Comparison of ENCODE assay signal across 16 cellular contexts in the genomic region with DNA sequence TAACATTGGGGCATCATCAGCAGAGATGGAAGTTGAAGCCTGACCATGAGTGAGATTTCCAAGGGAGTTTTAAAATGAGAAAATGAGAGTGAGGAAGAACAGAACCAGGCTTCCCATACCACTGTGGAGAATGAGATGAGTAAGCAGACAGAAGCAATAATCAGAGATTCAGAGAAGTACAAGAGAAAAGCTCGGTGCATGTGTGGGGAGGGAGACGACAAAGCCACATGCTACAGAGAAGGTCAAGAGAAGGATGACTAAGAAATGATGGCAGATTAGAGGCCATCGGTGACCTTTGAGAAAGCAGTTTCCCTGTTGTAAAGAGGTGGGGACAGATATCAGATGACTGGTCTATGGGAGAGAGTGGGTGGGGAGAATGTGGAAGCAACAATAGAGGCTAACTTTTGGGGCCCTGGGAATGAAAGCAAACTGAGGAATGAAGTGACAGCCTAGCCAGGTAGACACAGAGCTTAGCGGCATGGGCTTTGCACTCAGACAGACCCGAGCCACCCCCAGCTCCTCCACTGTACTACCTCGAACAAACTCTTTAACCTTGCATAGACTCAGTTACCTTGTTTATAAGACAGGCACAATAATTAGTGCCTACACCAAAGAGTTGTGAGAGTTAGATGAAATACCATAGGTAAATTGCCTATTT.
DNase-seq lines count a peak whose midpoint lies in the region; ATAC-seq, FAIRE-seq and TF ChIP-seq lines count a peak whose summit lies in the region.
"Had no signal": no experiment of that assay in that cellular context is flagged by ENCODE, and none has a peak within 500 bp of the region (broad histone marks: within the 10 kb centered on the region; RNA-seq: fewer than 3 reads in every experiment).

No MANE protein-coding gene starts in this region.

- no peak overlapping the region for H3K4me3 Mint-ChIP-seq in activated T-cell treated with anti-CD3 and anti-CD28 coated beads, Interleukin-2, amount 50 U/mL, for 4 hours
- peak overlapping the region; percentile 22 for H3K4me3 Mint-ChIP-seq in stimulated activated naive CD8-positive, alpha-beta T cell treated with anti-CD3 and anti-CD28 coated beads, Interleukin-15, Interleukin-2, amounts not matched to agents 100 ng/mL and 50 ng/mL, for 24 hours
- H3K4me3 Mint-ChIP-seq: T-helper 1 cell treated with Interleukin-12 subunit alpha and Interleukin-12 subunit beta and Interleukin-4 antibody, amounts not matched to agents 30 μg/mL and 1 μg/mL, for 36 hours had no signal

- POLR2A ChIA-PET in K562 (lab: Yijun Ruan, JAX): interaction anchor here (0.6 to 1.5 kb wide), 8 partner anchors 9 to 261 kb away, joined by 3 to 4 read pairs (median 3); no protein-coding TSS in a partner anchor

- TF ChIP-seq RAD21 in K562 (CRISPR knock-in tag; conservative IDR thresholded peaks at IDR 0.05 in 1 of 2, IDR thresholded peaks at IDR 0.05 in 1 of 2): no peak; a peak in 1 of 4 replicates

- peaks cover 47 to 91% of the 10 kb centered on the region in 2 experiments for H3K4me1 ChIP-seq in K562 (replicated peaks in 1 of 2; ENCODE audit: control insufficient read depth in 2 of 2, insufficient read depth in 2 of 2, low read length in 2 of 2)
- H3K4me1 ChIP-seq: breast epithelium had no signal

- peak; percentile 83 for TF ChIP-seq EP300 in K562 (IDR thresholded peaks at IDR 0.05; ENCODE audit: low read length)

- peak overlapping the region; percentile 50 for H3K27ac Mint-ChIP-seq in stimulated activated naive CD8-positive, alpha-beta T cell treated with anti-CD3 and anti-CD28 coated beads, Interleukin-15, Interleukin-2, amounts not matched to agents 100 ng/mL and 50 ng/mL, for 24 hours
- H3K27ac Mint-ChIP-seq: T-helper 1 cell treated with Interleukin-12 subunit alpha and Interleukin-12 subunit beta and Interleukin-4 antibody, amounts not matched to agents 30 μg/mL and 1 μg/mL, for 36 hours had no signal

- no peaks in the 10 kb centered on the region for H4K20me1 ChIP-seq in K562 (replicated peaks; ENCODE audit: control insufficient read depth, insufficient read depth, low read length)

- H3K9me1 ChIP-seq in K562 (ENCODE audit: control insufficient read depth, insufficient read depth, low read length): no peaks in the 10 kb centered on the region

- H3K27ac ChIP-seq in K562 (ENCODE audit: extremely low read depth, low read depth, low read length): peak overlapping the region; percentile 90
- H3K27ac ChIP-seq: breast epithelium, epithelial cell of prostate, right atrium auricular region, tibial artery had no signal

- no peaks in the 10 kb centered on the region for H3K9me3 ChIP-seq in K562 (replicated peaks; ENCODE audit: control insufficient read depth, insufficient read depth, low read depth, low read length)
- H3K9me3 ChIP-seq: breast epithelium, right atrium auricular region, tibial artery had no signal

- peak overlapping the region; percentile 80 for H2AFZ ChIP-seq in K562 (ENCODE audit: low read depth, low read length)

- peak overlapping the region; percentile 59 for H3K4me2 ChIP-seq in K562 (ENCODE audit: insufficient read depth, low read length)

- FAIRE-seq in K562 (lab: Jason Lieb, UNC): peak; percentile 87
- FAIRE-seq: H54 had no signal

- H3K27me3 ChIP-seq in K562 (ENCODE audit: control insufficient read depth in 2 of 2, insufficient read depth in 2 of 2, low read length in 2 of 2): no peaks in the 10 kb centered on the region
- H3K27me3 ChIP-seq: breast epithelium, right atrium auricular region, tibial artery had no signal

- H3K4me3 ChIP-seq in K562: no peak overlapping the region
- H3K4me3 ChIP-seq: breast epithelium, right atrium auricular region, tibial artery had no signal

- intact Hi-C loops in K562 (cut with micrococcal nuclease): no loop called here

- H3K36me3 Mint-ChIP-seq in activated T-cell treated with anti-CD3 and anti-CD28 coated beads, Interleukin-2, amount 50 U/mL, for 4 hours (ENCODE audit: insufficient read depth): no peaks in the 10 kb centered on the region
- H3K36me3 Mint-ChIP-seq in stimulated activated naive CD8-positive, alpha-beta T cell treated with anti-CD3 and anti-CD28 coated beads, Interleukin-15, Interleukin-2, amounts not matched to agents 100 ng/mL and 50 ng/mL, for 24 hours (ENCODE audit: low read depth): no peaks in the 10 kb centered on the region

- peak; percentile 53 to 56 for ATAC-seq in activated T-cell treated with anti-CD3 and anti-CD28 coated beads, Interleukin-2, amount 50 U/mL, for 4 hours
- ATAC-seq in HG02973 (IDR thresholded peaks at IDR 0.05; ENCODE audit: unreplicated experiment): peak; percentile 49
- peak; percentile 66 for ATAC-seq in K562

- peaks cover 32% of the 10 kb centered on the region for H3K4me1 Mint-ChIP-seq in activated T-cell treated with anti-CD3 and anti-CD28 coated beads, Interleukin-2, amount 50 U/mL, for 4 hours (ENCODE audit: low read depth)
- H3K4me1 Mint-ChIP-seq in stimulated activated naive CD8-positive, alpha-beta T cell treated with anti-CD3 and anti-CD28 coated beads, Interleukin-15, Interleukin-2, amounts not matched to agents 100 ng/mL and 50 ng/mL, for 24 hours (ENCODE audit: low read depth): peaks cover 47% of the 10 kb centered on the region

- H3K27me3 Mint-ChIP-seq in activated T-cell treated with anti-CD3 and anti-CD28 coated beads, Interleukin-2, amount 50 U/mL, for 4 hours (ENCODE audit: low read depth): no peaks in the 10 kb centered on the region
- no peaks in the 10 kb centered on the region for H3K27me3 Mint-ChIP-seq in stimulated activated naive CD8-positive, alpha-beta T cell treated with anti-CD3 and anti-CD28 coated beads, Interleukin-15, Interleukin-2, amounts not matched to agents 100 ng/mL and 50 ng/mL, for 24 hours

- no peaks in the 10 kb centered on the region for H3K79me2 ChIP-seq in K562 (ENCODE audit: control insufficient read depth, insufficient read depth, low read length)

- H3K9me3 Mint-ChIP-seq in activated T-cell treated with anti-CD3 and anti-CD28 coated beads, Interleukin-2, amount 50 U/mL, for 4 hours: no peaks in the 10 kb centered on the region
- no peaks in the 10 kb centered on the region for H3K9me3 Mint-ChIP-seq in stimulated activated naive CD8-positive, alpha-beta T cell treated with anti-CD3 and anti-CD28 coated beads, Interleukin-15, Interleukin-2, amounts not matched to agents 100 ng/mL and 50 ng/mL, for 24 hours
- H3K9me3 Mint-ChIP-seq: T-helper 1 cell treated with Interleukin-12 subunit alpha and Interleukin-12 subunit beta and Interleukin-4 antibody, amounts not matched to agents 30 μg/mL and 1 μg/mL, for 36 hours had no signal

- WGBS in K562 (ENCODE audit: insufficient coverage, low coverage, missing lambda C conversion rate): 10% methylated on average over 6 of the region's 6 CpGs

- TF ChIP-seq CTCF in K562 (IDR thresholded peaks at IDR 0.05 in 2 of 3, conservative IDR thresholded peaks at IDR 0.05 in 1 of 3; ENCODE audit: insufficient read depth in 2 of 3, low read depth in 1 of 3, low read length in 3 of 3): no peak

- 0 out of 2 replicates have a peak, but pooled peaks have one; percentile 31 for TF ChIP-seq POLR2A in K562 (conservative IDR thresholded peaks at IDR 0.05)

- DNase-seq in activated T-cell treated with anti-CD3 and anti-CD28 coated beads, Interleukin-2, amount 50 U/mL, for 4 hours: no peak
- DNase-seq in activated T-cell treated with anti-CD3 and anti-CD28 coated beads for 4 hours (no peak), K562 (ENCODE audit: extremely low read depth in 1 of 4, low spot score in 3 of 4) (peak; percentile 34 to 90 (median 54)), COLO829 (ENCODE audit: low spot score) (no peak), HPDE6-E6E7 (ENCODE audit: extremely low spot score) (no peak), T-helper 1 cell (no peak)
- DNase-seq: midbrain, NCI-H226, tibial artery had no signal

- CTCF ChIA-PET in K562 (lab: Yijun Ruan, JAX; ENCODE audit: low intra/inter-chr PET ratio): no interaction called here

- BruUV-seq in K562 (replicated peaks; lab: Mats Ljungman, UMichigan): no TSS peak

- in situ Hi-C loops in K562 (cut with MboI): no loop called here

- H3K36me3 ChIP-seq in K562 (ENCODE audit: control insufficient read depth, insufficient read depth, low read length): no peaks in the 10 kb centered on the region
- H3K36me3 ChIP-seq: breast epithelium, right atrium auricular region, tibial artery had no signal

- peak overlapping the region; percentile 49 to 56; a peak in 3 of 4 replicates for H3K9ac ChIP-seq in K562 (ENCODE audit: insufficient read depth in 1 of 2, low read depth in 2 of 2, low read length in 2 of 2)

TF ChIP-seq in K562, 482 proteins besides CTCF, POLR2A, EP300 and RAD21 (continues in another document):
- no peak for TF ChIP-seq POLR2AphosphoS2 (IDR thresholded peaks at IDR 0.05; ENCODE audit: low read length)
- TF ChIP-seq, protein P1, sequence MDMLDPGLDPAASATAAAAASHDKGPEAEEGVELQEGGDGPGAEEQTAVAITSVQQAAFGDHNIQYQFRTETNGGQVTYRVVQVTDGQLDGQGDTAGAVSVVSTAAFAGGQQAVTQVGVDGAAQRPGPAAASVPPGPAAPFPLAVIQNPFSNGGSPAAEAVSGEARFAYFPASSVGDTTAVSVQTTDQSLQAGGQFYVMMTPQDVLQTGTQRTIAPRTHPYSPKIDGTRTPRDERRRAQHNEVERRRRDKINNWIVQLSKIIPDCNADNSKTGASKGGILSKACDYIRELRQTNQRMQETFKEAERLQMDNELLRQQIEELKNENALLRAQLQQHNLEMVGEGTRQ (CRISPR knock-in tag; IDR thresholded peaks at IDR 0.05): no peak
- TF ChIP-seq, protein P2, sequence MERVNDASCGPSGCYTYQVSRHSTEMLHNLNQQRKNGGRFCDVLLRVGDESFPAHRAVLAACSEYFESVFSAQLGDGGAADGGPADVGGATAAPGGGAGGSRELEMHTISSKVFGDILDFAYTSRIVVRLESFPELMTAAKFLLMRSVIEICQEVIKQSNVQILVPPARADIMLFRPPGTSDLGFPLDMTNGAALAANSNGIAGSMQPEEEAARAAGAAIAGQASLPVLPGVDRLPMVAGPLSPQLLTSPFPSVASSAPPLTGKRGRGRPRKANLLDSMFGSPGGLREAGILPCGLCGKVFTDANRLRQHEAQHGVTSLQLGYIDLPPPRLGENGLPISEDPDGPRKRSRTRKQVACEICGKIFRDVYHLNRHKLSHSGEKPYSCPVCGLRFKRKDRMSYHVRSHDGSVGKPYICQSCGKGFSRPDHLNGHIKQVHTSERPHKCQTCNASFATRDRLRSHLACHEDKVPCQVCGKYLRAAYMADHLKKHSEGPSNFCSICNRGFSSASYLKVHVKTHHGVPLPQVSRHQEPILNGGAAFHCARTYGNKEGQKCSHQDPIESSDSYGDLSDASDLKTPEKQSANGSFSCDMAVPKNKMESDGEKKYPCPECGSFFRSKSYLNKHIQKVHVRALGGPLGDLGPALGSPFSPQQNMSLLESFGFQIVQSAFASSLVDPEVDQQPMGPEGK (CRISPR knock-in tag; IDR thresholded peaks at IDR 0.05; ENCODE audit: borderline replicate concordance): no peak

Comparison
In these comparisons a context has a peak if more than half of its experiments do, and no peak if none do; other contexts are left out.
1. DNase-seq: peak in K562 (4 of 4); none in activated T-cell treated with anti-CD3 and anti-CD28 coated beads, Interleukin-2, amount 50 U/mL, for 4 hours (single experiment), activated T-cell treated with anti-CD3 and anti-CD28 coated beads for 4 hours (single experiment), COLO829 (single experiment), HPDE6-E6E7 (single experiment) and T-helper 1 cell (0 of 5).
2. Peak in every context shown above with its lines, with median percentiles within 50 percentile points of each other: ATAC-seq.